Comparison of ENCODE assay signal across 8 cellular contexts in genomic region chr7:87416682-87417587, GRCh38.
DNase-seq lines count a peak whose midpoint lies in the region; ATAC-seq and TF ChIP-seq lines count a peak whose summit lies in the region.

No MANE protein-coding gene starts in this region.

- ATAC-seq in HG02623 (IDR thresholded peaks at IDR 0.05; ENCODE audit: unreplicated experiment): peak; percentile 56

- TF ChIP-seq CTCF in GM12874 (IDR thresholded peaks at IDR 0.05; ENCODE audit: insufficient read depth, low read depth, low read length): peak; percentile 40; the same call in 1 of the 2 replicates

- peak; percentile 43 for DNase-seq in NCI-H187 treated with DMSO at 0.1 percent for 48 hours (lab: John Stamatoyannopoulos, UW)
- DNase-seq in T-helper 9 cell: peak; percentile 60
- DNase-seq in astrocyte of the hippocampus (ENCODE audit: low read depth, low spot score): peak; percentile 79
- DNase-seq in iPS DF 4.7 (ENCODE audit: extremely low read depth, low spot score): peak; percentile 30
- peak; percentile 38 to 55 (median 44) for DNase-seq in stimulated activated CD4-positive, alpha-beta T cell treated with anti-CD3 and anti-CD28 coated beads, Interleukin-1b, Interleukin-23, amount 100 ng/mL, for 24 hours (ENCODE audit: low read depth in 4 of 4, low spot score in 1 of 4)
- no peak for DNase-seq in GM19240 (ENCODE audit: insufficient read length, low spot score)
